ENCODE assay signal across 36 cellular contexts in the genomic region with DNA sequence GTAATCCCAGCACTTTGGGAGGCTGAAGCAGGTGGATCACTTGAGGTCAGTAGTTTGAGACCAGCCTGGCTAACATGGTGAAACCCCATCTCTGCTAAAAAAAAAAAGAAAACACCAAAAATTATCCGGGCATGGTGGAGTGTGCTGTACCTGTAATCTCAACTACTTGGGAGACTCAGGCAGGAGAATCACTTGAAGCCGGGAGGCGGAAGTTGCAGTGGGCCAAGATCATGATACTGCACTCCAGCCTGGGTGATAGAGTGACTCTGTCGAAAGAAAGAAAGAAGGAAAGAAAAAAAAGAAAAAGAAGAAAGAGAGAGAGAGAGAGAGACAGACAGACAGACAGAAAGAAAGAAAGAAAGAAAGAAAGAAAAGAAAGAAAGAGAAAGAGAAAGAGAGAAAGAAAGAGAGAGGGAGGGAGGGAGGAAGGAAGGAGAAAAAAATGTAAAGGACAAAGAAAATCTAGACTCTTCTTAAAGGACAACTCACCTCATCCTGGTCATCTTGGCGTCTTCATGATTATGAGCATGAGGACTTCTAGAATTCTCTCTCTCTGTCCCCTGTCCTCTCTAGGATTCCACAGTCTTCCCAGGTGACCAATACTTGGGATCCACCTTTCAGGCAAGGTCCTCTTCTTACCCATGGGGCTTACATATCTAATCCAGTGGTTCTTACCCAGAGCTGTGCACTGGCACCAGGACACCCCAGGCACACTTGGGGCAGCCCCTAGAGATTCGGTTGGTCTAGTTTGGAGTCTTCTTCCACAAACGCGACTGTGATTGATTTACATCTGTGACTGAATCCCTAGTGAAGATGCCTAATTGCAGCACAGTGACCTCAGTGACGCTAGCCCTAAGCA.
"Had no signal": no experiment of that assay in that cellular context is flagged by ENCODE, and none has a peak within 500 bp of the region (broad histone marks: within the 10 kb centered on the region; RNA-seq: fewer than 3 reads in every experiment).

No MANE protein-coding gene starts in this region.

- H3K4me3 ChIP-seq: adrenal gland, body of pancreas, esophagus muscularis mucosa, gastrocnemius medialis, heart left ventricle had no signal

- H3K36me3 Mint-ChIP-seq: activated CD4-positive, alpha-beta memory T cell treated with anti-CD3 and anti-CD28 coated beads for 36 hours; activated CD8-positive, alpha-beta memory T cell treated with anti-CD3 and anti-CD28 coated beads, Interleukin-2, amount 10 ng/mL, durations not matched to agents 7 days and 5 days; activated naive CD4-positive, alpha-beta T cell treated with anti-CD3 and anti-CD28 coated beads, Interleukin-2, amount 50 U/mL, for 24 hours; activated naive CD8-positive, alpha-beta T cell treated with anti-CD3 and anti-CD28 coated beads for 36 hours; T-cell had no signal

- H3K27me3 Mint-ChIP-seq: activated CD4-positive, alpha-beta T cell treated with anti-CD3 and anti-CD28 coated beads for 36 hours; activated naive CD4-positive, alpha-beta T cell treated with anti-CD3 and anti-CD28 coated beads, Interleukin-2, amount 50 U/mL, for 24 hours; activated T-cell treated with anti-CD3 and anti-CD28 coated beads, Interleukin-2, amount 50 U/mL, for 24 hours; T-cell had no signal

- H3K36me3 ChIP-seq: adrenal gland, esophagus muscularis mucosa, gastrocnemius medialis, heart left ventricle, WERI-Rb-1 had no signal

- H3K4me1 Mint-ChIP-seq: T-cell had no signal

- H3K27me3 ChIP-seq: adrenal gland, body of pancreas, esophagus muscularis mucosa, gastrocnemius medialis, heart left ventricle had no signal

- H3K27ac Mint-ChIP-seq: activated CD4-positive, alpha-beta memory T cell treated with anti-CD3 and anti-CD28 coated beads for 36 hours; activated CD4-positive, alpha-beta T cell treated with anti-CD3 and anti-CD28 coated beads for 36 hours; activated CD4-positive, alpha-beta T cell treated with anti-CD3 and anti-CD28 coated beads, Interleukin-2, amount 10 ng/mL, durations not matched to agents 24 days and 14 days; activated CD8-positive, alpha-beta memory T cell treated with anti-CD3 and anti-CD28 coated beads, Interleukin-2, amount 10 ng/mL, durations not matched to agents 7 days and 5 days; activated CD8-positive, alpha-beta T cell treated with anti-CD3 and anti-CD28 coated beads, Interleukin-2, amount 10 ng/mL, durations not matched to agents 7 days and 5 days; activated naive CD4-positive, alpha-beta T cell treated with anti-CD3 and anti-CD28 coated beads for 36 hours; activated naive CD4-positive, alpha-beta T cell treated with anti-CD3 and anti-CD28 coated beads, Interleukin-2, amount 50 U/mL, for 24 hours; activated naive CD8-positive, alpha-beta T cell treated with anti-CD3 and anti-CD28 coated beads for 36 hours; activated naive CD8-positive, alpha-beta T cell treated with anti-CD3 and anti-CD28 coated beads, Interleukin-2, amount 50 U/mL, for 24 hours; activated T-cell treated with anti-CD3 and anti-CD28 coated beads, Interleukin-2, amount 50 U/mL, for 24 hours; activated T-helper 17 cell treated with anti-CD3 and anti-CD28 coated beads, Interleukin-2, amount 50 U/mL, for 72 hours; effector memory CD8-positive, alpha-beta T cell; T-cell; T-helper 1 cell treated with Interleukin-12 subunit alpha and Interleukin-12 subunit beta and Interleukin-4 antibody, amounts not matched to agents 30 μg/mL and 1 μg/mL, for 36 hours; T-helper 2 cell treated with Interferon-gamma antibody and Interleukin-4, amounts not matched to agents 5 μg/mL and 100 μg/mL, for 36 hours had no signal

- DNase-seq: activated CD4-positive, alpha-beta memory T cell treated with anti-CD3 and anti-CD28 coated beads for 36 hours; activated CD4-positive, alpha-beta T cell treated with anti-CD3 and anti-CD28 coated beads for 36 hours; activated CD4-positive, alpha-beta T cell treated with anti-CD3 and anti-CD28 coated beads, Interleukin-2, amount 10 ng/mL, durations not matched to agents 24 days and 14 days; activated CD4-positive, CD25-positive, alpha-beta regulatory T cell; activated CD4-positive, CD25-positive, alpha-beta regulatory T cell treated with anti-CD3 and anti-CD28 coated beads, Interleukin-2, amount 50 U/mL, for 72 hours; activated CD8-positive, alpha-beta memory T cell treated with anti-CD3 and anti-CD28 coated beads, Interleukin-2, amount 10 ng/mL, durations not matched to agents 7 days and 5 days; activated CD8-positive, alpha-beta memory T cell treated with anti-CD3 and anti-CD28 coated beads, Interleukin-2, amount 50 U/mL, for 4 hours; activated CD8-positive, alpha-beta T cell treated with anti-CD3 and anti-CD28 coated beads, Interleukin-2, amount 10 ng/mL, durations not matched to agents 7 days and 5 days; activated effector memory CD4-positive, alpha-beta T cell treated with anti-CD3 and anti-CD28 coated beads, Interleukin-2, amount 50 U/mL, for 16 hours; activated naive CD4-positive, alpha-beta T cell treated with anti-CD3 and anti-CD28 coated beads for 36 hours; activated naive CD8-positive, alpha-beta T cell treated with anti-CD3 and anti-CD28 coated beads for 36 hours; activated naive CD8-positive, alpha-beta T cell treated with anti-CD3 and anti-CD28 coated beads, Interleukin-2, amount 50 U/mL, for 24 hours; activated T-cell treated with anti-CD3 and anti-CD28 coated beads, Interleukin-2, amount 50 U/mL, for 24 hours; adrenal gland; amygdala; aorta; body of pancreas; caudate nucleus; cortex of kidney; dermis blood vessel endothelial cell; effector CD4-positive, alpha-beta T cell; effector memory CD8-positive, alpha-beta T cell; erythroblast; foreskin keratinocyte; gastrocnemius medialis; glutamatergic neuron; heart left ventricle; T-cell; T1000; WERI-Rb-1 had no signal

- H3K4me1 ChIP-seq: adrenal gland, body of pancreas, esophagus muscularis mucosa, foreskin keratinocyte, gastrocnemius medialis, heart left ventricle had no signal

- ATAC-seq: activated CD4-positive, alpha-beta T cell treated with anti-CD3 and anti-CD28 coated beads for 36 hours; activated CD8-positive, alpha-beta memory T cell treated with anti-CD3 and anti-CD28 coated beads, Interleukin-2, amount 10 ng/mL, durations not matched to agents 7 days and 5 days; activated CD8-positive, alpha-beta T cell treated with anti-CD3 and anti-CD28 coated beads, Interleukin-2, amount 10 ng/mL, durations not matched to agents 7 days and 5 days; activated naive CD8-positive, alpha-beta T cell treated with anti-CD3 and anti-CD28 coated beads, Interleukin-2, amount 50 U/mL, for 24 hours; activated T-helper 17 cell treated with anti-CD3 and anti-CD28 coated beads, Interleukin-2, amount 50 U/mL, for 72 hours; body of pancreas; effector memory CD8-positive, alpha-beta T cell; foreskin keratinocyte; gastrocnemius medialis; heart left ventricle; T-cell had no signal

- H3K4me3 Mint-ChIP-seq: activated CD4-positive, alpha-beta memory T cell treated with anti-CD3 and anti-CD28 coated beads for 36 hours; activated CD4-positive, alpha-beta T cell treated with anti-CD3 and anti-CD28 coated beads for 36 hours; activated CD4-positive, alpha-beta T cell treated with anti-CD3 and anti-CD28 coated beads, Interleukin-2, amount 10 ng/mL, durations not matched to agents 24 days and 14 days; activated CD8-positive, alpha-beta memory T cell treated with anti-CD3 and anti-CD28 coated beads, Interleukin-2, amount 10 ng/mL, durations not matched to agents 7 days and 5 days; activated CD8-positive, alpha-beta T cell treated with anti-CD3 and anti-CD28 coated beads, Interleukin-2, amount 10 ng/mL, durations not matched to agents 7 days and 5 days; activated naive CD4-positive, alpha-beta T cell treated with anti-CD3 and anti-CD28 coated beads for 36 hours; activated naive CD4-positive, alpha-beta T cell treated with anti-CD3 and anti-CD28 coated beads, Interleukin-2, amount 50 U/mL, for 24 hours; activated naive CD8-positive, alpha-beta T cell treated with anti-CD3 and anti-CD28 coated beads for 36 hours; activated naive CD8-positive, alpha-beta T cell treated with anti-CD3 and anti-CD28 coated beads, Interleukin-2, amount 50 U/mL, for 24 hours; activated T-cell treated with anti-CD3 and anti-CD28 coated beads, Interleukin-2, amount 50 U/mL, for 24 hours; activated T-helper 17 cell treated with anti-CD3 and anti-CD28 coated beads, Interleukin-2, amount 50 U/mL, for 72 hours; effector memory CD8-positive, alpha-beta T cell; T-cell; T-helper 1 cell treated with Interleukin-12 subunit alpha and Interleukin-12 subunit beta and Interleukin-4 antibody, amounts not matched to agents 30 μg/mL and 1 μg/mL, for 36 hours; T-helper 2 cell treated with Interferon-gamma antibody and Interleukin-4, amounts not matched to agents 5 μg/mL and 100 μg/mL, for 36 hours had no signal

- FAIRE-seq: colon had no signal

- H3K27ac ChIP-seq: adrenal gland, body of pancreas, esophagus muscularis mucosa, foreskin keratinocyte, gastrocnemius medialis, heart left ventricle, WERI-Rb-1 had no signal

- H3K9me3 Mint-ChIP-seq: activated CD4-positive, alpha-beta memory T cell treated with anti-CD3 and anti-CD28 coated beads for 36 hours; activated CD4-positive, alpha-beta T cell treated with anti-CD3 and anti-CD28 coated beads, Interleukin-2, amount 10 ng/mL, durations not matched to agents 24 days and 14 days; activated naive CD4-positive, alpha-beta T cell treated with anti-CD3 and anti-CD28 coated beads for 36 hours; activated naive CD4-positive, alpha-beta T cell treated with anti-CD3 and anti-CD28 coated beads, Interleukin-2, amount 50 U/mL, for 24 hours; activated naive CD8-positive, alpha-beta T cell treated with anti-CD3 and anti-CD28 coated beads for 36 hours; activated naive CD8-positive, alpha-beta T cell treated with anti-CD3 and anti-CD28 coated beads, Interleukin-2, amount 50 U/mL, for 24 hours; activated T-cell treated with anti-CD3 and anti-CD28 coated beads, Interleukin-2, amount 50 U/mL, for 24 hours; activated T-helper 17 cell treated with anti-CD3 and anti-CD28 coated beads, Interleukin-2, amount 50 U/mL, for 72 hours; effector memory CD8-positive, alpha-beta T cell; T-cell; T-helper 1 cell treated with Interleukin-12 subunit alpha and Interleukin-12 subunit beta and Interleukin-4 antibody, amounts not matched to agents 30 μg/mL and 1 μg/mL, for 36 hours; T-helper 2 cell treated with Interferon-gamma antibody and Interleukin-4, amounts not matched to agents 5 μg/mL and 100 μg/mL, for 36 hours had no signal

- H3K9me3 ChIP-seq: adrenal gland, body of pancreas, esophagus muscularis mucosa, gastrocnemius medialis, heart left ventricle had no signal
